18 cellular contexts compared by ENCODE assay signal in the genomic region with DNA sequence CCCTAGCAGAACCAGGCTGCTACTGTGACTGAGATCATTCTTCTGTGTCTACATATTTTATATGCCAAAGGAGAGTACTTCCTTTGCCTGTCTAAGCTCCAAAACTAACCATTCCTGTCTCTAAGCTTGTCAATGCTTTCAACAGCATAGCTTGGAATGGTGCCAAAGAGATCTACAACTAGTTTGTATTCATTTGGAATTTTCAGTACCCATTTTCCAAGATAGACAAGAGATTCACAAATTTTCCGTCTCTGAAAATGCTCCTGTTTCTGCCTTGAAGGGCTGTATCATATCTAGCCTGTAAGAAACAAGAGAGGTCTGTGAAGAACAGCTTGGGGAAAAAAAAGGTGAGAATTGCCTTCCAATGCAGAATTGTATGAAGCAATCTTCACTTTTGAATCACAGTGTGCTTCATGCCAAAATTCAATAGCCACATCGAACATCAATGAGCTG.
DNase-seq lines count a peak whose midpoint lies in the region; ATAC-seq lines count a peak whose summit lies in the region.
"Had no signal": no experiment of that assay in that cellular context is flagged by ENCODE, and none has a peak within 500 bp of the region (broad histone marks: within the 10 kb centered on the region; RNA-seq: fewer than 3 reads in every experiment).

No MANE protein-coding gene starts in this region.

- H4K8ac ChIP-seq in trophoblast cell (ENCODE audit: low read depth, low read length), result no peak overlapping the region

- no peak overlapping the region for H3K18ac ChIP-seq in trophoblast cell (ENCODE audit: low read length)

- no peak overlapping the region for H2BK120ac ChIP-seq in trophoblast cell (ENCODE audit: insufficient read depth, low read length, poor library complexity)

- no peaks in the 10 kb centered on the region for H3K36me3 ChIP-seq in trophoblast cell (ENCODE audit: control insufficient read depth in 1 of 2, insufficient read depth in 2 of 2, low read length in 2 of 2)
- H3K36me3 ChIP-seq: right lobe of liver, SJCRH30, vagina had no signal

- no peak overlapping the region for H2AFZ ChIP-seq in trophoblast cell (ENCODE audit: insufficient read depth, low read length, poor library complexity)

- H3K14ac ChIP-seq in trophoblast cell (ENCODE audit: low read length), result no peak overlapping the region

- no peak overlapping the region for H3K23ac ChIP-seq in trophoblast cell (ENCODE audit: low read length)

- peak; percentile 53 for DNase-seq in HT-29 (ENCODE audit: low spot score)
- DNase-seq in RPMI7951 (ENCODE audit: low read depth), result peak; percentile 26
- DNase-seq in epithelial cell of prostate (ENCODE audit: low read depth, low spot score), result no peak
- DNase-seq in trophoblast cell, result no peak
- no peak for DNase-seq in central memory CD4-positive, alpha-beta T cell
- DNase-seq in substantia nigra (lab: John Stamatoyannopoulos, UW), result no peak
- DNase-seq: activated CD8-positive, alpha-beta T cell treated with anti-CD3 and anti-CD28 coated beads, Interleukin-2, amount 10 ng/mL, durations not matched to agents 7 days and 5 days; CD4-positive, alpha-beta memory T cell; endodermal cell; left ventricle myocardium superior; NCI-H1694 treated with DMSO at 0.1 percent for 48 hours; right lobe of liver; SJCRH30; stimulated activated CD4-positive, alpha-beta T cell treated with anti-CD3 and anti-CD28 coated beads, Interleukin-4, amount 100 ng/mL, for 4 hours; stimulated activated naive B cell treated with anti-CD40 and anti-IgM and Interleukin-4, amounts not matched to agents 10 μg/mL and 1 μg/mL and 100 μg/mL, for 72 hours had no signal

- peaks cover 0 to 1% of the 10 kb centered on the region in 2 experiments for H3K4me1 ChIP-seq in trophoblast cell (ENCODE audit: control insufficient read depth in 1 of 2, insufficient read depth in 2 of 2, low read length in 2 of 2)
- H3K4me1 ChIP-seq: right lobe of liver, SJCRH30 had no signal

- H3K79me1 ChIP-seq in trophoblast cell (ENCODE audit: low read length), result no peaks in the 10 kb centered on the region

- H2BK5ac ChIP-seq in trophoblast cell (ENCODE audit: low read depth, low read length, poor library complexity), result no peak overlapping the region

- no peak overlapping the region for H2BK12ac ChIP-seq in trophoblast cell (ENCODE audit: low read length)

- H3K4ac ChIP-seq in trophoblast cell (ENCODE audit: low read depth, low read length), result no peak overlapping the region

- H3K27me3 ChIP-seq in trophoblast cell (ENCODE audit: insufficient read depth, low read length), result no peaks in the 10 kb centered on the region
- H3K27me3 ChIP-seq: right lobe of liver, SJCRH30, vagina had no signal

- WGBS in trophoblast cell (ENCODE audit: extremely low coverage, insufficient coverage, insufficient read length), result no CpG with 5 or more reads among the region's 2 CpGs

- H4K12ac ChIP-seq in trophoblast cell (ENCODE audit: low read depth, low read length), result no peak overlapping the region

- no peak overlapping the region for H2AK5ac ChIP-seq in trophoblast cell (ENCODE audit: low read length)

- H3K9ac ChIP-seq in trophoblast cell (ENCODE audit: low read length), result no peak overlapping the region
- H3K9ac ChIP-seq: KMS-11 had no signal

- no peak overlapping the region for H3K4me2 ChIP-seq in trophoblast cell (ENCODE audit: low read length)
- H3K4me2 ChIP-seq: KMS-11 had no signal

- H4K91ac ChIP-seq in trophoblast cell (ENCODE audit: low read depth, low read length), result no peak overlapping the region

- H3K27ac ChIP-seq in epithelial cell of prostate (peak overlapping the region; percentile 83), trophoblast cell (ENCODE audit: low read depth, low read length) (peak overlapping the region; percentile 14), substantia nigra (ENCODE audit: low read depth, low read length, poor library complexity, severe bottlenecking) (no peak overlapping the region)
- H3K27ac ChIP-seq: KMS-11, right lobe of liver, SJCRH30, vagina had no signal

- H3K4me3 ChIP-seq in trophoblast cell (ENCODE audit: low read depth, low read length), result no peak overlapping the region
- H3K4me3 ChIP-seq: right lobe of liver, SJCRH30, vagina had no signal

- no peaks in the 10 kb centered on the region for H3K79me2 ChIP-seq in trophoblast cell (ENCODE audit: control insufficient read depth, insufficient read depth, low read length, poor library complexity)

- ATAC-seq in HG03521 (IDR thresholded peaks at IDR 0.05; ENCODE audit: unreplicated experiment), result no peak
- ATAC-seq: activated CD8-positive, alpha-beta T cell treated with anti-CD3 and anti-CD28 coated beads, Interleukin-2, amount 10 ng/mL, durations not matched to agents 7 days and 5 days; right lobe of liver; stimulated activated naive B cell treated with anti-CD40 and anti-IgM and Interleukin-4, amounts not matched to agents 10 μg/mL and 1 μg/mL and 100 μg/mL, for 72 hours had no signal

- no peaks in the 10 kb centered on the region for H3K9me3 ChIP-seq in trophoblast cell (ENCODE audit: insufficient read depth, low read depth, low read length)
- H3K9me3 ChIP-seq: right lobe of liver, vagina had no signal

Comparison
In these comparisons a context has a peak if more than half of its experiments do, and no peak if none do; other contexts are left out.
1. DNase-seq: peak in HT-29 (single experiment) and RPMI7951 (single experiment); none in epithelial cell of prostate (single experiment), trophoblast cell (0 of 2), central memory CD4-positive, alpha-beta T cell (single experiment) and substantia nigra (0 of 49).